17 cellular contexts compared by ENCODE assay signal in the genomic region with DNA sequence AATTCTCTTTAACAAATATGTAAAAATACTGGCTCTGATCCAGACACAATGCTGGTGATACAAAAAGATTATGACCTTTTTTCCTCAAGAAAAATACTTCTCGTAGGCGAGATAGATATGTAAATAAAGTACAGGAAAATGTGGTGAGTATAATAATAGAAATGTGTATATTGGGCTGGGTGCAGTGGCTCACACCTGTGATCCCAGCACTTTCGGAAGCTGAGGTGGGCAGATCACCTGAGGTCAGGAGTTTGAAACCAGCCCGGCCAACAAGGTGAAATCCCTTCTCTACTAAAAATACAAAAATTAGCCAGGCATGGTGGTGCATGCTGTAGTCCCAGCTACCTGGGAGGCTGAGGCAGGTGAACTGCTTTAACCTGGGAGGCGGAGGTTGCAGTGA.
"Had no signal": no experiment of that assay in that cellular context is flagged by ENCODE, and none has a peak within 500 bp of the region (broad histone marks: within the 10 kb centered on the region; RNA-seq: fewer than 3 reads in every experiment).

No MANE protein-coding gene starts in this region.

- H3K9me3 Mint-ChIP-seq: activated CD4-positive, alpha-beta memory T cell treated with anti-CD3 and anti-CD28 coated beads for 36 hours; natural killer cell treated with Interleukin-12 subunit alpha and Interleukin-12 subunit beta and Interleukin-15 and Interleukin-18, amount 100 ng/mL, for 72 hours had no signal

- H3K4me3 Mint-ChIP-seq: activated CD4-positive, alpha-beta memory T cell treated with anti-CD3 and anti-CD28 coated beads for 36 hours; activated naive CD8-positive, alpha-beta T cell treated with anti-CD3 and anti-CD28 coated beads for 36 hours; immature natural killer cell; natural killer cell treated with Interleukin-12 subunit alpha and Interleukin-12 subunit beta and Interleukin-15 and Interleukin-18, amount 100 ng/mL, for 72 hours had no signal

- H3K27me3 Mint-ChIP-seq: activated CD4-positive, alpha-beta memory T cell treated with anti-CD3 and anti-CD28 coated beads for 36 hours; activated naive CD8-positive, alpha-beta T cell treated with anti-CD3 and anti-CD28 coated beads for 36 hours; natural killer cell treated with Interleukin-12 subunit alpha and Interleukin-12 subunit beta and Interleukin-15 and Interleukin-18, amount 100 ng/mL, for 72 hours; progenitor cell of endocrine pancreas had no signal

- H3K27me3 ChIP-seq: foreskin keratinocyte, upper lobe of right lung had no signal

- ATAC-seq: foreskin keratinocyte; natural killer cell treated with Interleukin-12 subunit alpha and Interleukin-12 subunit beta and Interleukin-15 and Interleukin-18, amount 100 ng/mL, for 72 hours; stimulated activated naive CD8-positive, alpha-beta T cell treated with anti-CD3 and anti-CD28 coated beads, Interleukin-15, Interleukin-2, amounts not matched to agents 100 U/mL and 50 U/mL, for 24 hours; upper lobe of right lung had no signal

- H3K27ac Mint-ChIP-seq: activated CD4-positive, alpha-beta memory T cell treated with anti-CD3 and anti-CD28 coated beads for 36 hours; activated naive CD8-positive, alpha-beta T cell treated with anti-CD3 and anti-CD28 coated beads for 36 hours; immature natural killer cell; natural killer cell treated with Interleukin-12 subunit alpha and Interleukin-12 subunit beta and Interleukin-15 and Interleukin-18, amount 100 ng/mL, for 72 hours had no signal

- H3K4me3 ChIP-seq: left ventricle myocardium inferior, upper lobe of right lung had no signal

- H3K27ac ChIP-seq: foreskin keratinocyte, left ventricle myocardium inferior, upper lobe of right lung had no signal

- H3K36me3 ChIP-seq: upper lobe of right lung had no signal

- DNase-seq: activated CD4-positive, alpha-beta memory T cell treated with anti-CD3 and anti-CD28 coated beads for 36 hours; activated CD4-positive, alpha-beta T cell treated with anti-CD3 and anti-CD28 coated beads for 48 hours; activated naive CD4-positive, alpha-beta T cell treated with Interleukin-2 at 50 U/mL for 16 hours; activated naive CD8-positive, alpha-beta T cell treated with anti-CD3 and anti-CD28 coated beads for 36 hours; activated T-cell treated with anti-CD3 and anti-CD28 coated beads, Interleukin-2, amount 50 U/mL, for 48 hours; central memory CD4-positive, alpha-beta T cell; effector memory CD4-positive, alpha-beta T cell; foreskin keratinocyte; immature natural killer cell; left ventricle myocardium inferior; midbrain; retina; stimulated activated CD4-positive, alpha-beta T cell treated with anti-CD3 and anti-CD28 coated beads, Interleukin-2, amount 100 ng/mL, for 48 hours; stimulated activated naive CD8-positive, alpha-beta T cell treated with anti-CD3 and anti-CD28 coated beads, Interleukin-15, Interleukin-2, amounts not matched to agents 100 U/mL and 50 U/mL, for 24 hours; upper lobe of right lung had no signal

- H3K9me3 ChIP-seq: left ventricle myocardium inferior, upper lobe of right lung had no signal

- H3K4me1 ChIP-seq: upper lobe of right lung had no signal
